ENCODE assay signal across 8 cellular contexts in genomic region chr20:49188101-49188784, GRCh38. TPM values are rescaled to one million over a fixed set of nuclear protein-coding genes. Genes with fewer than 3 reads are reported as not detected.
DNase-seq lines count a peak whose midpoint lies in the region; ATAC-seq and TF ChIP-seq lines count a peak whose summit lies in the region.

STAU1 (minus strand) TSS chr20:49188334; CDS start chr20:49166201, 22,133 bp downstream.

- DNase-seq in Ammon's horn (ENCODE audit: low spot score) (peak; percentile 97), GM19238 (ENCODE audit: insufficient read length, low spot score) (peak; percentile 98), NCI-H524 (lab: John Stamatoyannopoulos, UW) (peak; percentile 92 to 94), chondrocyte (ENCODE audit: low spot score) (peak; percentile 99), kidney epithelial cell (ENCODE audit: low read depth) (peak; percentile 74)
- DNase-seq in activated CD4-positive, alpha-beta T cell treated with anti-CD3 and anti-CD28 coated beads for 36 hours, result peak; percentile 97
- peak; percentile 96 for DNase-seq in stimulated activated CD4-positive, alpha-beta T cell treated with anti-CD3 and anti-CD28 coated beads, Interleukin-15, amount 100 ng/mL, for 24 hours

- peak; percentile 92 for ATAC-seq in HG03442 (IDR thresholded peaks at IDR 0.05; ENCODE audit: unreplicated experiment)
- peak; percentile 92 for ATAC-seq in activated CD4-positive, alpha-beta T cell treated with anti-CD3 and anti-CD28 coated beads for 36 hours

- peaks cover 23% of the 10 kb centered on the region for H3K36me3 Mint-ChIP-seq in activated CD4-positive, alpha-beta T cell treated with anti-CD3 and anti-CD28 coated beads for 36 hours (ENCODE audit: low read depth)
- H3K36me3 Mint-ChIP-seq in chondrocyte (ENCODE audit: low read depth), result no peaks in the 10 kb centered on the region

- TF ChIP-seq CTCF in chondrocyte (IDR thresholded peaks at IDR 0.05) (no peak), kidney epithelial cell (IDR thresholded peaks at IDR 0.05; ENCODE audit: insufficient read depth, low read length, poor library complexity, severe bottlenecking) (no peak)

- H3K4me1 Mint-ChIP-seq in activated CD4-positive, alpha-beta T cell treated with anti-CD3 and anti-CD28 coated beads for 36 hours, result peaks cover 35% of the 10 kb centered on the region
- peaks cover 32% of the 10 kb centered on the region for H3K4me1 Mint-ChIP-seq in chondrocyte (ENCODE audit: low read depth)

- H3K27me3 ChIP-seq in kidney epithelial cell (ENCODE audit: control insufficient read depth, insufficient read depth, low read length), result no peaks in the 10 kb centered on the region

- POLR2A ChIA-PET in activated CD4-positive, alpha-beta T cell treated with anti-CD3 and anti-CD28 coated beads for 36 hours (lab: Charles Lee), result interaction anchor here (1.4 kb wide), 1 partner anchor 31 kb away, joined by 4 read pairs; the partner anchor contains the start of gene DDX27

- no peaks in the 10 kb centered on the region for H3K36me3 ChIP-seq in kidney epithelial cell (ENCODE audit: control insufficient read depth, insufficient read depth, low read length)

- intact Hi-C loops in activated CD4-positive, alpha-beta T cell treated with anti-CD3 and anti-CD28 coated beads for 36 hours (cut with DNase I, micrococcal nuclease), result loop anchor here (1.0 to 10.0 kb wide), 9 partner anchors 22 to 927 kb away; partner anchors contain the start of genes CSE1L (in 2 of the 2), DDX27 (in 2 of the 2), ARFGEF2 (in 1 of the 2) and UBE2V1 (in 1 of the 2)

- H3K27me3 Mint-ChIP-seq in activated CD4-positive, alpha-beta T cell treated with anti-CD3 and anti-CD28 coated beads for 36 hours, result no peaks in the 10 kb centered on the region
- no peaks in the 10 kb centered on the region for H3K27me3 Mint-ChIP-seq in chondrocyte (ENCODE audit: low read depth)

- H3K4me3 ChIP-seq in kidney epithelial cell (ENCODE audit: low read depth, low read length), result peak within 1 kb of the TSS; percentile 71

- CTCF ChIA-PET in activated CD4-positive, alpha-beta T cell treated with anti-CD3 and anti-CD28 coated beads for 36 hours (lab: Charles Lee), result interaction anchor here (0.9 to 12.3 kb wide), 6 partner anchors 19 to 72 kb away, joined by 3 to 101 read pairs (median 7); partner anchors contain the start of gene DDX27

- H3K9me3 Mint-ChIP-seq in activated CD4-positive, alpha-beta T cell treated with anti-CD3 and anti-CD28 coated beads for 36 hours (ENCODE audit: low read depth), result no peaks in the 10 kb centered on the region
- H3K9me3 Mint-ChIP-seq in chondrocyte (ENCODE audit: low read depth), result no peaks in the 10 kb centered on the region

- peak within 1 kb of the TSS; percentile 89 for H3K27ac Mint-ChIP-seq in activated CD4-positive, alpha-beta T cell treated with anti-CD3 and anti-CD28 coated beads for 36 hours
- H3K27ac Mint-ChIP-seq in chondrocyte (ENCODE audit: unreplicated experiment), result peak within 1 kb of the TSS; percentile 88

- H3K4me3 Mint-ChIP-seq in activated CD4-positive, alpha-beta T cell treated with anti-CD3 and anti-CD28 coated beads for 36 hours, result peak within 1 kb of the TSS; percentile 96
- peak within 1 kb of the TSS; percentile 78 for H3K4me3 Mint-ChIP-seq in chondrocyte (ENCODE audit: unreplicated experiment)

RNA-seq across cellular contexts. Expression of gene STAU1, which starts in this region (rescaled TPM):
- 10 to 100 TPM; 72.6 to 83.7 TPM for total RNA-seq in activated CD4-positive, alpha-beta T cell treated with anti-CD3 and anti-CD28 coated beads for 36 hours
- 76.8 to 77.6 TPM (median 77.2 TPM) in 3 replicates for total RNA-seq in chondrocyte
- total RNA-seq in kidney epithelial cell, result 72.5 and 81.6 TPM in 2 replicates

Comparison
In these comparisons a context has a peak if more than half of its experiments do, and no peak if none do; other contexts are left out.
1. Peak in every context shown above with its lines: DNase-seq, ATAC-seq and H3K4me3 ChIP-seq.